12 cellular contexts compared by ENCODE assay signal in genomic region chr1:109913360-109913879, GRCh38. TPM values are rescaled to one million over a fixed set of nuclear protein-coding genes. Genes with fewer than 3 reads are reported as not detected.
A peak's percentile ranks its signal among the peaks of the same experiment; 100 is the strongest.
DNase-seq lines count a peak whose midpoint lies in the region; ATAC-seq and TF ChIP-seq lines count a peak whose summit lies in the region.
"Had no signal": no experiment of that assay in that cellular context is flagged by ENCODE, and none has a peak within 500 bp of the region (broad histone marks: within the 10 kb centered on the region; RNA-seq: fewer than 3 reads in every experiment).

No MANE protein-coding gene starts in this region.

- H3K36me3 Mint-ChIP-seq in T-helper 2 cell treated with Interferon-gamma antibody and Interleukin-4, amounts not matched to agents 5 μg/mL and 100 μg/mL, for 36 hours (ENCODE audit: low read depth) = peaks cover 62% of the 10 kb centered on the region
- peaks cover 42% of the 10 kb centered on the region for H3K36me3 Mint-ChIP-seq in activated naive CD8-positive, alpha-beta T cell treated with anti-CD3 and anti-CD28 coated beads, Interleukin-2, amount 50 U/mL, for 24 hours (ENCODE audit: low read depth)

- H3K36me3 ChIP-seq in right atrium auricular region = peaks cover 31% of the 10 kb centered on the region
- peaks cover 12 to 42% (median 38%) of the 10 kb centered on the region in 5 donors for H3K36me3 ChIP-seq in subcutaneous abdominal adipose tissue (ENCODE audit: control insufficient read depth in 5 of 5, insufficient read depth in 5 of 5, low read length in 5 of 5)

- H3K4me3 Mint-ChIP-seq in T-helper 2 cell treated with Interferon-gamma antibody and Interleukin-4, amounts not matched to agents 5 μg/mL and 100 μg/mL, for 36 hours = peak overlapping the region; percentile 96
- H3K4me3 Mint-ChIP-seq in activated naive CD8-positive, alpha-beta T cell treated with anti-CD3 and anti-CD28 coated beads, Interleukin-2, amount 50 U/mL, for 24 hours = peak overlapping the region; percentile 86

- peak overlapping the region; percentile 91 for H3K27ac Mint-ChIP-seq in T-helper 2 cell treated with Interferon-gamma antibody and Interleukin-4, amounts not matched to agents 5 μg/mL and 100 μg/mL, for 36 hours
- H3K27ac Mint-ChIP-seq in activated naive CD8-positive, alpha-beta T cell treated with anti-CD3 and anti-CD28 coated beads, Interleukin-2, amount 50 U/mL, for 24 hours = peak overlapping the region; percentile 46

- H3K27me3 ChIP-seq in right atrium auricular region (no peaks in the 10 kb centered on the region), subcutaneous abdominal adipose tissue (ENCODE audit: control insufficient read depth in 5 of 5, insufficient read depth in 4 of 5, low read length in 5 of 5) (no peaks in the 10 kb centered on the region)

- peaks cover 58% of the 10 kb centered on the region for H3K4me1 Mint-ChIP-seq in T-helper 2 cell treated with Interferon-gamma antibody and Interleukin-4, amounts not matched to agents 5 μg/mL and 100 μg/mL, for 36 hours (ENCODE audit: low read depth)
- peaks cover 41% of the 10 kb centered on the region for H3K4me1 Mint-ChIP-seq in activated naive CD8-positive, alpha-beta T cell treated with anti-CD3 and anti-CD28 coated beads, Interleukin-2, amount 50 U/mL, for 24 hours

- H3K4me3 ChIP-seq in right atrium auricular region (peak overlapping the region in 1 of 2 donors; percentile 69), subcutaneous abdominal adipose tissue (ENCODE audit: low read depth in 1 of 5, low read length in 5 of 5) (peak overlapping the region; percentile 77 to 94 (median 88))

- no peak for DNase-seq in T-helper 2 cell treated with Interferon-gamma antibody and Interleukin-4, amounts not matched to agents 5 μg/mL and 100 μg/mL, for 36 hours (ENCODE audit: low spot score)
- DNase-seq in T-helper 2 cell (no peak), right atrium auricular region (ENCODE audit: low spot score) (no peak), HK-2 (ENCODE audit: unreplicated experiment) (no peak), NCI-H2107 (lab: John Stamatoyannopoulos, UW) (no peak)
- DNase-seq in activated naive CD8-positive, alpha-beta T cell treated with anti-CD3 and anti-CD28 coated beads, Interleukin-2, amount 50 U/mL, for 24 hours = no peak
- DNase-seq: activated CD8-positive, alpha-beta memory T cell treated with anti-CD3 and anti-CD28 coated beads, Interleukin-2, amount 50 U/mL, for 4 hours; SIG-M5; stimulated activated CD4-positive, alpha-beta T cell treated with anti-CD3 and anti-CD28 coated beads, Interleukin-12 subunit alpha, Interleukin-12 subunit beta, amount 100 ng/mL, for 4 hours had no signal

- peak overlapping the region; percentile 62 to 75 for H3K27ac ChIP-seq in right atrium auricular region
- peak overlapping the region; percentile 88 for H3K27ac ChIP-seq in subcutaneous abdominal adipose tissue (ENCODE audit: low read depth, low read length)

- no peak for ATAC-seq in activated naive CD8-positive, alpha-beta T cell treated with anti-CD3 and anti-CD28 coated beads, Interleukin-2, amount 50 U/mL, for 24 hours
- no peak for ATAC-seq in HG02623 (IDR thresholded peaks at IDR 0.05; ENCODE audit: unreplicated experiment)
- ATAC-seq: left lobe of liver had no signal

- H3K9me3 Mint-ChIP-seq in T-helper 2 cell treated with Interferon-gamma antibody and Interleukin-4, amounts not matched to agents 5 μg/mL and 100 μg/mL, for 36 hours = no peaks in the 10 kb centered on the region
- H3K9me3 Mint-ChIP-seq in activated naive CD8-positive, alpha-beta T cell treated with anti-CD3 and anti-CD28 coated beads, Interleukin-2, amount 50 U/mL, for 24 hours = no peaks in the 10 kb centered on the region

- no peak for TF ChIP-seq CTCF in right atrium auricular region (IDR thresholded peaks at IDR 0.05)

- H3K9me3 ChIP-seq in right atrium auricular region (no peaks in the 10 kb centered on the region), subcutaneous abdominal adipose tissue (ENCODE audit: control insufficient read depth in 5 of 5, low read length in 5 of 5) (no peaks in the 10 kb centered on the region)

- peaks cover 0 to 54% of the 10 kb centered on the region in 2 donors for H3K4me1 ChIP-seq in right atrium auricular region
- peaks cover 11 to 66% (median 52%) of the 10 kb centered on the region in 5 donors for H3K4me1 ChIP-seq in subcutaneous abdominal adipose tissue (ENCODE audit: control insufficient read depth in 5 of 5, insufficient read depth in 5 of 5, low read length in 5 of 5)

- H3K27me3 Mint-ChIP-seq in T-helper 2 cell treated with Interferon-gamma antibody and Interleukin-4, amounts not matched to agents 5 μg/mL and 100 μg/mL, for 36 hours (ENCODE audit: low read depth) = no peaks in the 10 kb centered on the region
- H3K27me3 Mint-ChIP-seq in activated naive CD8-positive, alpha-beta T cell treated with anti-CD3 and anti-CD28 coated beads, Interleukin-2, amount 50 U/mL, for 24 hours = peaks cover 7% of the 10 kb centered on the region

- H3K9ac ChIP-seq in subcutaneous abdominal adipose tissue (ENCODE audit: low read length in 5 of 5) = peak overlapping the region; percentile 40 to 89 (median 70)

RNA-seq across cellular contexts. Expression of gene CSF1, which starts 2.8 kb away (rescaled TPM):
- total RNA-seq in right atrium auricular region = 10 to 100 TPM; 31.4 to 48.4 TPM
